Comparison of ENCODE assay signal across 1 cellular context in genomic region chr14:38204717-38205115, GRCh38.
TF ChIP-seq lines count a peak whose summit lies in the region.

No MANE protein-coding gene starts in this region.

TF ChIP-seq in H1, 55 proteins besides CTCF, POLR2A, EP300 and RAD21:
- TF ChIP-seq POLR2AphosphoS5 (IDR thresholded peaks at IDR 0.05; ENCODE audit: low read depth, low read length): 0 out of 2 replicates have a peak, but pooled peaks have one; percentile 87
- peak; percentile 35; the same call in 1 of the 2 replicates for TF ChIP-seq CHD2 (IDR thresholded peaks at IDR 0.05; ENCODE audit: low read length)
- TF ChIP-seq CBX8 (IDR thresholded peaks at IDR 0.05; ENCODE audit: borderline replicate concordance, low read depth, low read length): no peak
